Comparison of ENCODE assay signal across 10 cellular contexts in the genomic region with DNA sequence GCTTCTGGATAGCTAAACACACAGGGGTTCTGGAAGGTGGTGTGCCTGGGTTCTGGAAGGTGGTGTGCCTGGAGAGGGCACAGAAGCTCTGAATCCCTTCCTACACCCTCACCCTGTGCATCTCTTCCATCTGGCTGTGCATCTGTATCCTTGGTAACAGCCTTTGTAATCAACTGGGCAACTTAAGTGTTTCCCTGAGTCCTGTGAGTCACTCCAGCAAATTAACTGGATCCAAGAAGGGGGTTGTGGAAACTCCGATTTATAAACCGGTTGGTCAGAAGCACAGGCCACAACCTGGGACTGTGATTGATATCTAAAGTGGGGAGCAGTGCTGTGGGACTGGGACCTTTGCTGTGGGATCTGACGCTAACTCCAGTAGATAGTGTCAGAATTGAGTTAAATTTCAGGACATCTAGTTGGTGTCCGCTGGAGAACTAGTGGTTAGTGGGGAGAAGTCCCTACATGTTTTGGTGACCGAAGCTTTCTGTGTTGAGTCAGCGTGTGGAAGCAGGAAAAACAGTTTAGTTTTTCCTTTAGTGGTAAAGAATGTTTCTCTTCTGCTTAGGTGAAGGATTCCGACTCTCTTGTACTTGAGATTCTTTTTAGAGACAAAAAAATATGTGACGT.
DNase-seq lines count a peak whose midpoint lies in the region; ATAC-seq and TF ChIP-seq lines count a peak whose summit lies in the region.
"Had no signal": no experiment of that assay in that cellular context is flagged by ENCODE, and none has a peak within 500 bp of the region (broad histone marks: within the 10 kb centered on the region; RNA-seq: fewer than 3 reads in every experiment).

No MANE protein-coding gene starts in this region.

- H4K20me1 ChIP-seq in IMR-90 (ENCODE audit: insufficient read depth, low read length) = no peaks in the 10 kb centered on the region

- no peaks in the 10 kb centered on the region for H3K9me3 ChIP-seq in IMR-90 (ENCODE audit: control insufficient read depth, insufficient read depth, low read length)
- no peaks in the 10 kb centered on the region for H3K9me3 ChIP-seq in mesenchymal stem cell (ENCODE audit: control insufficient read depth, low read length)
- H3K9me3 ChIP-seq: tibial nerve had no signal

- H3K4me3 ChIP-seq in BJ (ENCODE audit: low read depth, low read length) (no peak overlapping the region), IMR-90 (ENCODE audit: insufficient read depth, low read depth, low read length) (peak overlapping the region; percentile 6; the same call in 1 of the 2 replicates), astrocyte of the spinal cord (ENCODE audit: low read depth, low read length) (no peak overlapping the region), mesenchymal stem cell (ENCODE audit: insufficient read depth in 1 of 2, low read depth in 1 of 2, low read length in 2 of 2) (no peak overlapping the region)
- H3K4me3 ChIP-seq: tibial nerve had no signal

- H2BK15ac ChIP-seq in IMR-90 (ENCODE audit: low read depth, low read length) (peak overlapping the region; percentile 97), mesenchymal stem cell (ENCODE audit: low read depth, poor library complexity, severe bottlenecking) (no peak overlapping the region)

- no peak overlapping the region for H2BK12ac ChIP-seq in mesenchymal stem cell (ENCODE audit: low read length in 2 of 2)

- peak overlapping the region; percentile 96 for H3K18ac ChIP-seq in IMR-90 (ENCODE audit: low read depth, low read length)
- peak overlapping the region in 1 of 2 experiments; percentile 40 for H3K18ac ChIP-seq in mesenchymal stem cell (ENCODE audit: low read depth in 1 of 2, low read length in 2 of 2)

- in situ Hi-C loops in IMR-90 (cut with MboI; ENCODE audit: low sequenced_read_pairs) = loop anchor here (10.0 kb wide), 1 partner anchor 181 kb away; no protein-coding TSS in a partner anchor
- in situ Hi-C loops in astrocyte of the spinal cord (cut with HindIII; ENCODE audit: low sequenced_read_pairs) = no loop called here

- H3K4ac ChIP-seq in IMR-90 (ENCODE audit: low read depth, low read length) (peak overlapping the region; percentile 95), mesenchymal stem cell (ENCODE audit: low read depth in 1 of 2, low read length in 2 of 2) (no peak overlapping the region)

- WGBS in IMR-90 (ENCODE audit: extremely low coverage in 2 of 2, insufficient read length in 1 of 2), 2 experiments = 23% methylated on average over 6 of the region's 8 CpGs; no CpG with 5 or more reads in 1 of the 2 experiments
- 25% methylated on average over 8 of the region's 8 CpGs for WGBS in mesenchymal stem cell

- dilution Hi-C loops in IMR-90 (cut with HindIII; ENCODE audit: low sequenced_read_pairs, unreplicated experiment) = no loop called here

- peak overlapping the region; percentile 52; the same call in 1 of the 2 replicates for H2AK5ac ChIP-seq in IMR-90 (ENCODE audit: low read depth, low read length)
- no peak overlapping the region for H2AK5ac ChIP-seq in mesenchymal stem cell (ENCODE audit: low read length, severe bottlenecking)

- DNase-seq in BJ (ENCODE audit: low read depth) = peak; percentile 66
- DNase-seq in IMR-90 = peak; percentile 95
- DNase-seq in astrocyte of the spinal cord (ENCODE audit: low read depth, low spot score) = peak; percentile 86
- DNase-seq in mesenchymal stem cell = peak; percentile 98
- DNase-seq in midbrain (lab: John Stamatoyannopoulos, UW) = no peak
- DNase-seq in COR-L47 (lab: John Stamatoyannopoulos, UW) = no peak
- DNase-seq: DMS79 had no signal

- H3K27me3 ChIP-seq in BJ (ENCODE audit: control insufficient read depth, insufficient read depth, low read length) = no peaks in the 10 kb centered on the region
- no peaks in the 10 kb centered on the region for H3K27me3 ChIP-seq in IMR-90 (ENCODE audit: control insufficient read depth, insufficient read depth, low read length)
- H3K27me3 ChIP-seq in mesenchymal stem cell (ENCODE audit: control insufficient read depth in 1 of 2, insufficient read depth in 1 of 2, low read length in 2 of 2) = peaks cover 0 to 19% of the 10 kb centered on the region in 2 experiments
- H3K27me3 ChIP-seq: tibial nerve had no signal

- CTCF ChIA-PET in BJ (lab: Yijun Ruan, JAX) = interaction anchor here (0.7 to 2.7 kb wide), 15 partner anchors 8 to 463 kb away, joined by 3 to 33 read pairs (median 4); no protein-coding TSS in a partner anchor
- CTCF ChIA-PET in IMR-90 (lab: Yijun Ruan, JAX) = interaction anchor here (0.6 to 2.6 kb wide), 7 partner anchors 11 to 576 kb away, joined by 3 to 12 read pairs (median 4); no protein-coding TSS in a partner anchor

- peak overlapping the region; percentile 93 for H3K56ac ChIP-seq in IMR-90 (ENCODE audit: extremely low read depth, insufficient read depth, low read length)

- H2BK120ac ChIP-seq in IMR-90 (ENCODE audit: low read depth, low read length) = peak overlapping the region; percentile 98
- no peak overlapping the region for H2BK120ac ChIP-seq in mesenchymal stem cell (ENCODE audit: low read depth, low read length)

- H4K91ac ChIP-seq in IMR-90 (ENCODE audit: insufficient read depth, low read depth, low read length) (peak overlapping the region; percentile 96), mesenchymal stem cell (ENCODE audit: low read length) (no peak overlapping the region)

- H3K4me1 ChIP-seq in IMR-90 (ENCODE audit: control insufficient read depth, insufficient read depth, low read length) (peaks cover 13% of the 10 kb centered on the region; the same call in 1 of the 2 replicates), mesenchymal stem cell (ENCODE audit: control insufficient read depth, insufficient read depth, low read depth, low read length) (no peaks in the 10 kb centered on the region)
- H3K4me1 ChIP-seq: tibial nerve had no signal

- no peak for TF ChIP-seq POLR2A in IMR-90 (IDR thresholded peaks at IDR 0.05; ENCODE audit: low read depth, low read length)

- H3K27ac ChIP-seq in IMR-90 (ENCODE audit: insufficient read depth, low read length) (peak overlapping the region; percentile 96), mesenchymal stem cell (ENCODE audit: low read length, poor library complexity, severe bottlenecking) (no peak overlapping the region)
- H3K27ac ChIP-seq: tibial nerve had no signal

- BruUV-seq in IMR-90 (replicated peaks; lab: Mats Ljungman, UMichigan) = no TSS peak

- H3K9me1 ChIP-seq in IMR-90 (ENCODE audit: insufficient read depth, low read length) = no peaks in the 10 kb centered on the region

- H2AK9ac ChIP-seq in IMR-90 (replicated peaks; ENCODE audit: low read depth, low read length, poor library complexity) = peak overlapping the region; percentile 93

- H2BK5ac ChIP-seq in IMR-90 (ENCODE audit: low read depth, low read length, poor library complexity, severe bottlenecking) (peak overlapping the region; percentile 98), mesenchymal stem cell (ENCODE audit: low read depth, low read length, poor library complexity, severe bottlenecking) (no peak overlapping the region)

- H2BK20ac ChIP-seq in IMR-90 (ENCODE audit: low read depth, low read length) = peak overlapping the region; percentile 99

- H2AFZ ChIP-seq in IMR-90 (replicated peaks; ENCODE audit: low read length, poor library complexity) (peak overlapping the region; percentile 94), mesenchymal stem cell (ENCODE audit: low read depth, low read length) (no peak overlapping the region)

- peak overlapping the region; percentile 87 for H3K4me2 ChIP-seq in IMR-90 (ENCODE audit: low read depth, low read length)
- no peak overlapping the region for H3K4me2 ChIP-seq in mesenchymal stem cell (ENCODE audit: low read length, poor library complexity, severe bottlenecking)

- no peaks in the 10 kb centered on the region for H3K36me3 ChIP-seq in BJ (ENCODE audit: control insufficient read depth, insufficient read depth, low read length)
- no peaks in the 10 kb centered on the region for H3K36me3 ChIP-seq in IMR-90 (ENCODE audit: control insufficient read depth, insufficient read depth, low read length)
- no peaks in the 10 kb centered on the region for H3K36me3 ChIP-seq in mesenchymal stem cell (ENCODE audit: control insufficient read depth in 1 of 2, insufficient read depth in 2 of 2, low read depth in 1 of 2, low read length in 2 of 2)
- H3K36me3 ChIP-seq: tibial nerve had no signal

- H3K9ac ChIP-seq in IMR-90 (ENCODE audit: low read depth, low read length) (peak overlapping the region; percentile 62), mesenchymal stem cell (ENCODE audit: low read length) (peak overlapping the region; percentile 91)

- no peaks in the 10 kb centered on the region for H3K79me1 ChIP-seq in IMR-90 (ENCODE audit: low read depth in 1 of 2, low read length in 2 of 2)
- no peaks in the 10 kb centered on the region for H3K79me1 ChIP-seq in mesenchymal stem cell (replicated peaks; ENCODE audit: low read length, poor library complexity, severe bottlenecking)

- H4K8ac ChIP-seq in IMR-90 (ENCODE audit: low read depth in 2 of 2, low read length in 2 of 2) = peak overlapping the region; percentile 79 to 98
- H4K8ac ChIP-seq in mesenchymal stem cell (ENCODE audit: low read length) = no peak overlapping the region

- POLR2A ChIA-PET in BJ (lab: Charles Lee) (interaction anchor here (0.6 kb wide), 1 partner anchor 228 kb away, joined by 15 read pairs; a partner anchor contains a TSS), IMR-90 (lab: Charles Lee; ENCODE audit: unreplicated experiment) (interaction anchor here (0.6 kb wide), 2 partner anchors 692 to 794 kb away, joined by 3 read pairs; no protein-coding TSS in a partner anchor)

- peak overlapping the region; percentile 93 for H3K14ac ChIP-seq in IMR-90 (replicated peaks; ENCODE audit: low read depth, low read length)
- no peak overlapping the region for H3K14ac ChIP-seq in mesenchymal stem cell (ENCODE audit: low read length in 2 of 2)

- H3K23ac ChIP-seq in IMR-90 (ENCODE audit: low read depth, low read length) (peak overlapping the region; percentile 96), mesenchymal stem cell (ENCODE audit: low read length in 2 of 2) (no peak overlapping the region)

- TF ChIP-seq RAD21 in IMR-90 (IDR thresholded peaks at IDR 0.05; ENCODE audit: low read length) = no peak

- intact Hi-C loops in IMR-90 (cut with micrococcal nuclease) = loop anchor here (5.0 to 10.0 kb wide), 3 partner anchors 36 to 189 kb away; no protein-coding TSS in a partner anchor

- no peak for TF ChIP-seq CTCF in BJ (IDR thresholded peaks at IDR 0.05; ENCODE audit: insufficient read depth, low read depth, low read length)
- no peak for TF ChIP-seq CTCF in IMR-90 (conservative IDR thresholded peaks at IDR 0.05; ENCODE audit: low read depth, low read length)
- TF ChIP-seq CTCF in astrocyte of the spinal cord (IDR thresholded peaks at IDR 0.05; ENCODE audit: low read depth, low read length) = no peak

- peak; percentile 83 for ATAC-seq in IMR-90 (ENCODE audit: low read depth)
- no peak for ATAC-seq in GM21576 (IDR thresholded peaks at IDR 0.05; ENCODE audit: unreplicated experiment)
- ATAC-seq in HG02870 (IDR thresholded peaks at IDR 0.05; ENCODE audit: unreplicated experiment) = no peak

- H4K5ac ChIP-seq in IMR-90 (ENCODE audit: low read depth, low read length) = peak overlapping the region; percentile 82

TF ChIP-seq in IMR-90, 13 proteins besides CTCF, POLR2A, EP300 and RAD21 (continues in another document):
- peak; percentile 32 for TF ChIP-seq RCOR1 (IDR thresholded peaks at IDR 0.05; ENCODE audit: insufficient replicate concordance, low read length)
- TF ChIP-seq RFX5 (IDR thresholded peaks at IDR 0.05; ENCODE audit: low read depth, low read length) = no peak

Comparison
In these comparisons a context has a peak if more than half of its experiments do, and no peak if none do; other contexts are left out.
1. DNase-seq: peak in BJ (single experiment), IMR-90 (single experiment), astrocyte of the spinal cord (single experiment) and mesenchymal stem cell (single experiment); none in midbrain (single experiment) and COR-L47 (single experiment).